Comparison of ENCODE assay signal across 1 cellular context in genomic region chr1:161196521-161197451, GRCh38.
TF ChIP-seq lines count a peak whose summit lies in the region.

No MANE protein-coding gene starts in this region.

TF ChIP-seq in HepG2, 621 proteins besides CTCF, POLR2A, EP300 and RAD21:
- TF ChIP-seq CHD4 (IDR thresholded peaks at IDR 0.05; ENCODE audit: borderline replicate concordance, low read length) (no peak), ZNF136 (CRISPR knock-in tag; IDR thresholded peaks at IDR 0.05; ENCODE audit: low read depth) (no peak), NR2F6 (IDR thresholded peaks at IDR 0.05) (no peak), NR2F6 (CRISPR knock-in tag; IDR thresholded peaks at IDR 0.05) (no peak), NFE2 (CRISPR knock-in tag; IDR thresholded peaks at IDR 0.05) (no peak), ZZZ3 (CRISPR knock-in tag; IDR thresholded peaks at IDR 0.05; ENCODE audit: borderline replicate concordance) (no peak), ZNF569 (CRISPR knock-in tag; IDR thresholded peaks at IDR 0.05; ENCODE audit: borderline replicate concordance) (no peak), ARNT (IDR thresholded peaks at IDR 0.05) (no peak), KAT8 (CRISPR knock-in tag; IDR thresholded peaks at IDR 0.05) (no peak), ZNF18 (CRISPR knock-in tag; IDR thresholded peaks at IDR 0.05; ENCODE audit: insufficient replicate concordance) (no peak), ZNF407 (CRISPR knock-in tag; IDR thresholded peaks at IDR 0.05; ENCODE audit: not compliant biosample characterization) (no peak), LRRFIP1 (CRISPR knock-in tag; conservative IDR thresholded peaks at IDR 0.05) (no peak)
